Comparison of ENCODE assay signal across 1 cellular context in the genomic region with DNA sequence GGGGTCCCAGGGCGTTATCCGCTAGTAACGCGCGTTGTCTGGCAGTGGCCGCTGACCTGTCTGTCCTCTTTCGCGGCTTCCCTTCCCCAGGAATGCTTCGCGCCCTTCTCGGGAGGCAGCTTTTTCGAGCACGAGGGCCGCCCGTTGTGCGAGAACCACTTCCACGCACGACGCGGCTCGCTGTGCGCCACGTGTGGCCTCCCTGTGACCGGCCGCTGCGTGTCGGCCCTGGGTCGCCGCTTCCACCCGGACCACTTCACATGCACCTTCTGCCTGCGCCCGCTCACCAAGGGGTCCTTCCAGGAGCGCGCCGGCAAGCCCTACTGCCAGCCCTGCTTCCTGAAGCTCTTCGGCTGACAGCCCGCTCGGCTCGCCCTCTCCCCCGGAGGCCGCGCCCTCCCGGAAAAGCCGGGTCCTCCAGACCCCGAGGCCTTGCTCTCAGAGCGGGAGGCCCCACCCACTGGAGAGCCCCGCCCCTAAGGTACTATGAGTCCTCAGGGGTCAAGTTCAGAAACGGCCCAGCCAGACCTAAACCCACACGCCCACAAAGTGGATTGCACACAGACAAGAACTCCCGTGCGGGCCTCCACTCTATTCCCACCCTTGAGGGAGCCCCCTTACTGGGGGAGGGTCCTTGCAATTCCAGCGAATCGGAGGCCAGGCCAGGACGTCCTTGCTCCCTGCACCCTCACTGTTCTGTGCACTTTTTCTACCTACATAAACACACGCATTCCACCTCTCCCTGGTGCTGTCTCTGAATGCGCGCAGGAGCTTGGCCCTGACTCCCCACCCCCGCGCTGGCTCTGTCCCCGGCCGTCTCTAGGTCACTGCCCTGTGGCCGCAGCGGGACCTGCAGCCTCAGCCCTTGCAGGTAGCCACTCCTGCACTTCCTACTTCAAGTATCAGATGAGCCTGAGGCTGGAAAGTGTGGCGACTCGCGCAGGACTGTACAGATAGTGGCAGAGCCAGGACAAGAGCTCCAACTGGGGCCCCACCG.
TF ChIP-seq lines count a peak whose summit lies in the region.

No MANE protein-coding gene starts in this region.

TF ChIP-seq in HepG2, 621 proteins besides CTCF, POLR2A, EP300 and RAD21 (continued from another document and continues in another):
- TF ChIP-seq, protein P1, sequence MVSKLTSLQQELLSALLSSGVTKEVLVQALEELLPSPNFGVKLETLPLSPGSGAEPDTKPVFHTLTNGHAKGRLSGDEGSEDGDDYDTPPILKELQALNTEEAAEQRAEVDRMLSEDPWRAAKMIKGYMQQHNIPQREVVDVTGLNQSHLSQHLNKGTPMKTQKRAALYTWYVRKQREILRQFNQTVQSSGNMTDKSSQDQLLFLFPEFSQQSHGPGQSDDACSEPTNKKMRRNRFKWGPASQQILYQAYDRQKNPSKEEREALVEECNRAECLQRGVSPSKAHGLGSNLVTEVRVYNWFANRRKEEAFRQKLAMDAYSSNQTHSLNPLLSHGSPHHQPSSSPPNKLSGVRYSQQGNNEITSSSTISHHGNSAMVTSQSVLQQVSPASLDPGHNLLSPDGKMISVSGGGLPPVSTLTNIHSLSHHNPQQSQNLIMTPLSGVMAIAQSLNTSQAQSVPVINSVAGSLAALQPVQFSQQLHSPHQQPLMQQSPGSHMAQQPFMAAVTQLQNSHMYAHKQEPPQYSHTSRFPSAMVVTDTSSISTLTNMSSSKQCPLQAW (CRISPR knock-in tag; IDR thresholded peaks at IDR 0.05): peak; percentile 34; the same call in 1 of the 2 replicates
- TF ChIP-seq ZKSCAN1 (IDR thresholded peaks at IDR 0.05; ENCODE audit: low read length) (no peak), THYN1 (CRISPR knock-in tag; IDR thresholded peaks at IDR 0.05; ENCODE audit: borderline replicate concordance, low read depth) (no peak), KMT2B (CRISPR knock-in tag; IDR thresholded peaks at IDR 0.05) (peak; percentile 72), ZNF768 (CRISPR knock-in tag; IDR thresholded peaks at IDR 0.05) (peak; percentile 79), TEAD3 (CRISPR knock-in tag; optimal IDR thresholded peaks at IDR 0.05; ENCODE audit: borderline replicate concordance) (peak; percentile 89), CBFB (CRISPR knock-in tag; IDR thresholded peaks at IDR 0.05) (peak; percentile 30), RARA (CRISPR knock-in tag; IDR thresholded peaks at IDR 0.05) (peak; percentile 90), XRCC5 (optimal IDR thresholded peaks at IDR 0.05; ENCODE audit: low read length) (peak; percentile 92), JARID2 (CRISPR knock-in tag; IDR thresholded peaks at IDR 0.05; ENCODE audit: insufficient replicate concordance) (peak; percentile 79), ZNF605 (CRISPR knock-in tag; IDR thresholded peaks at IDR 0.05) (peak; percentile 77), ZNF614 (CRISPR knock-in tag; IDR thresholded peaks at IDR 0.05; ENCODE audit: borderline replicate concordance) (peak; percentile 88; the same call in 1 of the 2 replicates), NFYB (CRISPR knock-in tag; IDR thresholded peaks at IDR 0.05) (peak; percentile 50; the same call in 1 of the 2 replicates), SYNCRIP (IDR thresholded peaks at IDR 0.05; ENCODE audit: insufficient read depth, low read depth, low read length) (no peak), GABPB1 (CRISPR knock-in tag; IDR thresholded peaks at IDR 0.05) (peak; percentile 78; the same call in 1 of the 2 replicates), ZSCAN21 (CRISPR knock-in tag; IDR thresholded peaks at IDR 0.05; ENCODE audit: borderline replicate concordance) (peak; percentile 48), DMAP1 (CRISPR knock-in tag; IDR thresholded peaks at IDR 0.05) (no peak; the same call in 1 of the 2 replicates), MEIS1 (CRISPR knock-in tag; IDR thresholded peaks at IDR 0.05; ENCODE audit: borderline replicate concordance) (peak; percentile 78; the same call in 1 of the 2 replicates), BRCA1 (CRISPR knock-in tag; IDR thresholded peaks at IDR 0.05) (peak; percentile 27; the same call in 1 of the 2 replicates), GATA4 (IDR thresholded peaks at IDR 0.05; ENCODE audit: borderline replicate concordance, low read depth) (no peak), ZNF773 (CRISPR knock-in tag; IDR thresholded peaks at IDR 0.05; ENCODE audit: borderline replicate concordance) (peak; percentile 50; the same call in 1 of the 2 replicates), SP5 (CRISPR knock-in tag; IDR thresholded peaks at IDR 0.05; ENCODE audit: borderline replicate concordance, low read depth) (peak; percentile 84), ZNF782 (CRISPR knock-in tag; IDR thresholded peaks at IDR 0.05; ENCODE audit: borderline replicate concordance) (peak; percentile 73), FOXJ3 (CRISPR knock-in tag; IDR thresholded peaks at IDR 0.05; ENCODE audit: borderline replicate concordance) (no peak), NFE2L2 (IDR thresholded peaks at IDR 0.05; ENCODE audit: low read length) (no peak), ZNF841 (CRISPR knock-in tag; IDR thresholded peaks at IDR 0.05; ENCODE audit: borderline replicate concordance) (no peak), ZNF766 (CRISPR knock-in tag; IDR thresholded peaks at IDR 0.05; ENCODE audit: borderline replicate concordance) (no peak), ZNF550 (CRISPR knock-in tag; IDR thresholded peaks at IDR 0.05; ENCODE audit: borderline replicate concordance) (peak; percentile 93; the same call in 1 of the 2 replicates), IKZF4 (CRISPR knock-in tag; IDR thresholded peaks at IDR 0.05; ENCODE audit: borderline replicate concordance, low read depth, not compliant biosample characterization) (no peak), REPIN1 (CRISPR knock-in tag; IDR thresholded peaks at IDR 0.05; ENCODE audit: borderline replicate concordance, low read depth) (no peak; the same call in 1 of the 2 replicates), HCFC1 (IDR thresholded peaks at IDR 0.05; ENCODE audit: low read depth, low read length) (no peak; the same call in 1 of the 2 replicates), FOXA3 (CRISPR knock-in tag; IDR thresholded peaks at IDR 0.05) (peak; percentile 52), NFIC (IDR thresholded peaks at IDR 0.05; ENCODE audit: low read length) (no peak), NFKB2 (CRISPR knock-in tag; IDR thresholded peaks at IDR 0.05; ENCODE audit: borderline replicate concordance) (peak; percentile 28; the same call in 1 of the 2 replicates), ZNF629 (CRISPR knock-in tag; conservative IDR thresholded peaks at IDR 0.05) (peak; percentile 19; the same call in 1 of the 2 replicates), HMG20A (CRISPR knock-in tag; IDR thresholded peaks at IDR 0.05; ENCODE audit: borderline replicate concordance) (no peak; the same call in 1 of the 2 replicates)
- TF ChIP-seq, protein P2, sequence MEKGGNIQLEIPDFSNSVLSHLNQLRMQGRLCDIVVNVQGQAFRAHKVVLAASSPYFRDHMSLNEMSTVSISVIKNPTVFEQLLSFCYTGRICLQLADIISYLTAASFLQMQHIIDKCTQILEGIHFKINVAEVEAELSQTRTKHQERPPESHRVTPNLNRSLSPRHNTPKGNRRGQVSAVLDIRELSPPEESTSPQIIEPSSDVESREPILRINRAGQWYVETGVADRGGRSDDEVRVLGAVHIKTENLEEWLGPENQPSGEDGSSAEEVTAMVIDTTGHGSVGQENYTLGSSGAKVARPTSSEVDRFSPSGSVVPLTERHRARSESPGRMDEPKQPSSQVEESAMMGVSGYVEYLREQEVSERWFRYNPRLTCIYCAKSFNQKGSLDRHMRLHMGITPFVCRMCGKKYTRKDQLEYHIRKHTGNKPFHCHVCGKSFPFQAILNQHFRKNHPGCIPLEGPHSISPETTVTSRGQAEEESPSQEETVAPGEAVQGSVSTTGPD (CRISPR knock-in tag; IDR thresholded peaks at IDR 0.05): no peak
- TF ChIP-seq, protein P3, sequence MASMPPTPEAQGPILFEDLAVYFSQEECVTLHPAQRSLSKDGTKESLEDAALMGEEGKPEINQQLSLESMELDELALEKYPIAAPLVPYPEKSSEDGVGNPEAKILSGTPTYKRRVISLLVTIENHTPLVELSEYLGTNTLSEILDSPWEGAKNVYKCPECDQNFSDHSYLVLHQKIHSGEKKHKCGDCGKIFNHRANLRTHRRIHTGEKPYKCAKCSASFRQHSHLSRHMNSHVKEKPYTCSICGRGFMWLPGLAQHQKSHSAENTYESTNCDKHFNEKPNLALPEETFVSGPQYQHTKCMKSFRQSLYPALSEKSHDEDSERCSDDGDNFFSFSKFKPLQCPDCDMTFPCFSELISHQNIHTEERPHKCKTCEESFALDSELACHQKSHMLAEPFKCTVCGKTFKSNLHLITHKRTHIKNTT (CRISPR knock-in tag; IDR thresholded peaks at IDR 0.05): no peak
- TF ChIP-seq, protein P4, sequence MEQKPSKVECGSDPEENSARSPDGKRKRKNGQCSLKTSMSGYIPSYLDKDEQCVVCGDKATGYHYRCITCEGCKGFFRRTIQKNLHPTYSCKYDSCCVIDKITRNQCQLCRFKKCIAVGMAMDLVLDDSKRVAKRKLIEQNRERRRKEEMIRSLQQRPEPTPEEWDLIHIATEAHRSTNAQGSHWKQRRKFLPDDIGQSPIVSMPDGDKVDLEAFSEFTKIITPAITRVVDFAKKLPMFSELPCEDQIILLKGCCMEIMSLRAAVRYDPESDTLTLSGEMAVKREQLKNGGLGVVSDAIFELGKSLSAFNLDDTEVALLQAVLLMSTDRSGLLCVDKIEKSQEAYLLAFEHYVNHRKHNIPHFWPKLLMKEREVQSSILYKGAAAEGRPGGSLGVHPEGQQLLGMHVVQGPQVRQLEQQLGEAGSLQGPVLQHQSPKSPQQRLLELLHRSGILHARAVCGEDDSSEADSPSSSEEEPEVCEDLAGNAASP (CRISPR knock-in tag; IDR thresholded peaks at IDR 0.05; ENCODE audit: borderline replicate concordance): peak; percentile 65
- TF ChIP-seq, protein P5, sequence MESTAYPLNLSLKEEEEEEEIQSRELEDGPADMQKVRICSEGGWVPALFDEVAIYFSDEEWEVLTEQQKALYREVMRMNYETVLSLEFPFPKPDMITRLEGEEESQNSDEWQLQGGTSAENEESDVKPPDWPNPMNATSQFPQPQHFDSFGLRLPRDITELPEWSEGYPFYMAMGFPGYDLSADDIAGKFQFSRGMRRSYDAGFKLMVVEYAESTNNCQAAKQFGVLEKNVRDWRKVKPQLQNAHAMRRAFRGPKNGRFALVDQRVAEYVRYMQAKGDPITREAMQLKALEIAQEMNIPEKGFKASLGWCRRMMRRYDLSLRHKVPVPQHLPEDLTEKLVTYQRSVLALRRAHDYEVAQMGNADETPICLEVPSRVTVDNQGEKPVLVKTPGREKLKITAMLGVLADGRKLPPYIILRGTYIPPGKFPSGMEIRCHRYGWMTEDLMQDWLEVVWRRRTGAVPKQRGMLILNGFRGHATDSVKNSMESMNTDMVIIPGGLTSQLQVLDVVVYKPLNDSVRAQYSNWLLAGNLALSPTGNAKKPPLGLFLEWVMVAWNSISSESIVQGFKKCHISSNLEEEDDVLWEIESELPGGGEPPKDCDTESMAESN (CRISPR knock-in tag; conservative IDR thresholded peaks at IDR 0.05): no peak; the same call in 1 of the 2 replicates
- TF ChIP-seq, protein P6, sequence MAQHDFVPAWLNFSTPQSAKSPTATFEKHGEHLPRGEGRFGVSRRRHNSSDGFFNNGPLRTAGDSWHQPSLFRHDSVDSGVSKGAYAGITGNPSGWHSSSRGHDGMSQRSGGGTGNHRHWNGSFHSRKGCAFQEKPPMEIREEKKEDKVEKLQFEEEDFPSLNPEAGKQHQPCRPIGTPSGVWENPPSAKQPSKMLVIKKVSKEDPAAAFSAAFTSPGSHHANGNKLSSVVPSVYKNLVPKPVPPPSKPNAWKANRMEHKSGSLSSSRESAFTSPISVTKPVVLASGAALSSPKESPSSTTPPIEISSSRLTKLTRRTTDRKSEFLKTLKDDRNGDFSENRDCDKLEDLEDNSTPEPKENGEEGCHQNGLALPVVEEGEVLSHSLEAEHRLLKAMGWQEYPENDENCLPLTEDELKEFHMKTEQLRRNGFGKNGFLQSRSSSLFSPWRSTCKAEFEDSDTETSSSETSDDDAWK (CRISPR knock-in tag; IDR thresholded peaks at IDR 0.05): no peak
- TF ChIP-seq, protein P7, sequence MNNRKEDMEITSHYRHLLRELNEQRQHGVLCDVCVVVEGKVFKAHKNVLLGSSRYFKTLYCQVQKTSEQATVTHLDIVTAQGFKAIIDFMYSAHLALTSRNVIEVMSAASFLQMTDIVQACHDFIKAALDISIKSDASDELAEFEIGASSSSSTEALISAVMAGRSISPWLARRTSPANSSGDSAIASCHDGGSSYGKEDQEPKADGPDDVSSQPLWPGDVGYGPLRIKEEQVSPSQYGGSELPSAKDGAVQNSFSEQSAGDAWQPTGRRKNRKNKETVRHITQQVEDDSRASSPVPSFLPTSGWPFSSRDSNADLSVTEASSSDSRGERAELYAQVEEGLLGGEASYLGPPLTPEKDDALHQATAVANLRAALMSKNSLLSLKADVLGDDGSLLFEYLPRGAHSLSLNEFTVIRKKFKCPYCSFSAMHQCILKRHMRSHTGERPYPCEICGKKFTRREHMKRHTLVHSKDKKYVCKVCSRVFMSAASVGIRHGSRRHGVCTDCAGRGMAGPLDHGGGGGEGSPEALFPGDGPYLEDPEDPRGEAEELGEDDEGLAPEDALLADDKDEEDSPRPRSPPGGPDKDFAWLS (CRISPR knock-in tag; IDR thresholded peaks at IDR 0.05; ENCODE audit: borderline replicate concordance): no peak
- TF ChIP-seq, protein P8, sequence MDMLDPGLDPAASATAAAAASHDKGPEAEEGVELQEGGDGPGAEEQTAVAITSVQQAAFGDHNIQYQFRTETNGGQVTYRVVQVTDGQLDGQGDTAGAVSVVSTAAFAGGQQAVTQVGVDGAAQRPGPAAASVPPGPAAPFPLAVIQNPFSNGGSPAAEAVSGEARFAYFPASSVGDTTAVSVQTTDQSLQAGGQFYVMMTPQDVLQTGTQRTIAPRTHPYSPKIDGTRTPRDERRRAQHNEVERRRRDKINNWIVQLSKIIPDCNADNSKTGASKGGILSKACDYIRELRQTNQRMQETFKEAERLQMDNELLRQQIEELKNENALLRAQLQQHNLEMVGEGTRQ (IDR thresholded peaks at IDR 0.05; ENCODE audit: low read depth, low read length): no peak
- TF ChIP-seq, protein P8 (CRISPR knock-in tag; IDR thresholded peaks at IDR 0.05; ENCODE audit: borderline replicate concordance): no peak
- TF ChIP-seq, protein P9, sequence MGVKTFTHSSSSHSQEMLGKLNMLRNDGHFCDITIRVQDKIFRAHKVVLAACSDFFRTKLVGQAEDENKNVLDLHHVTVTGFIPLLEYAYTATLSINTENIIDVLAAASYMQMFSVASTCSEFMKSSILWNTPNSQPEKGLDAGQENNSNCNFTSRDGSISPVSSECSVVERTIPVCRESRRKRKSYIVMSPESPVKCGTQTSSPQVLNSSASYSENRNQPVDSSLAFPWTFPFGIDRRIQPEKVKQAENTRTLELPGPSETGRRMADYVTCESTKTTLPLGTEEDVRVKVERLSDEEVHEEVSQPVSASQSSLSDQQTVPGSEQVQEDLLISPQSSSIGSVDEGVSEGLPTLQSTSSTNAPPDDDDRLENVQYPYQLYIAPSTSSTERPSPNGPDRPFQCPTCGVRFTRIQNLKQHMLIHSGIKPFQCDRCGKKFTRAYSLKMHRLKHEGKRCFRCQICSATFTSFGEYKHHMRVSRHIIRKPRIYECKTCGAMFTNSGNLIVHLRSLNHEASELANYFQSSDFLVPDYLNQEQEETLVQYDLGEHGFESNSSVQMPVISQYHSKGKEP (CRISPR knock-in tag; IDR thresholded peaks at IDR 0.05): no peak
